ENCODE assay signal across 1 cellular context in the genomic region with DNA sequence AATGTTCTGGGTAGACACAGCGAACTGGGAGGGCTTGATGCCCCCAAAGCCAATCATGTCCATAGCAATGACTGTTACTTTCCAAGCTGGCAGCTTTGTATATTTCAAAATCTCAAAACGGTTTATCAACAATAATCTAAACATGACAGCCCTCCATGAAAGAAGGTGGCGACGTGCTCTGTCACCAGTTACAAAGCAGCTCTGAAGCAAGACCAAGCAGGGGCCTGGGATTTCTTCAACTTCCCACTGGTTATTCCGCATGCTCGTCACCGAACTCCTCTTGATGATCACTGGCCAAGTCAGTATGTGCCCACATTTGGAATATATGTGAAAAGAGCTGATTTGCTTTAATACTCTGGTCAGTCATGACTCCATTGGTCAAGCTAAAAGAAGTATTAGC.
TF ChIP-seq lines count a peak whose summit lies in the region.

No MANE protein-coding gene starts in this region.

TF ChIP-seq in IMR-90, 13 proteins besides CTCF, POLR2A, EP300 and RAD21 (continued from another document):
- TF ChIP-seq FOS (IDR thresholded peaks at IDR 0.05; ENCODE audit: low read depth, low read length) = no peak
TF ChIP-seq in IMR-90: peak in this region for 0.
